Comparison of ENCODE assay signal across 26 cellular contexts in genomic region chr9:111979561-111979960, GRCh38.
DNase-seq lines count a peak whose midpoint lies in the region; ATAC-seq, FAIRE-seq and TF ChIP-seq lines count a peak whose summit lies in the region.
"Had no signal": no experiment of that assay in that cellular context is flagged by ENCODE, and none has a peak within 500 bp of the region (broad histone marks: within the 10 kb centered on the region; RNA-seq: fewer than 3 reads in every experiment).

No MANE protein-coding gene starts in this region.

- FAIRE-seq in RCC 7860 (lab: Jason Lieb, UNC) = peak; percentile 12
- FAIRE-seq: endometrium had no signal

- no peak for TF ChIP-seq CTCF in foreskin keratinocyte (conservative IDR thresholded peaks at IDR 0.05)

- intact Hi-C loops in posterior vena cava (cut with DNase I) = loop anchor here in 1 of 2 donors (10.0 kb wide), 1 partner anchor 55 kb away; no protein-coding TSS in a partner anchor

- H3K27me3 ChIP-seq in foreskin keratinocyte = no peaks in the 10 kb centered on the region
- H3K27me3 ChIP-seq: vagina had no signal

- DNase-seq in DMS53 (lab: John Stamatoyannopoulos, UW) (peak; percentile 17), DMS53 treated with DMSO at 0.1 percent for 48 hours (lab: John Stamatoyannopoulos, UW; ENCODE audit: unreplicated experiment) (no peak), RCC 7860 (ENCODE audit: low spot score) (peak; percentile 62), foreskin keratinocyte (no peak), posterior vena cava (ENCODE audit: low spot score) (peak; percentile 26)
- no peak for DNase-seq in activated CD4-positive, alpha-beta T cell treated with anti-CD3 and anti-CD28 coated beads, Interleukin-2, amount 50 U/mL, for 1 hour
- DNase-seq: activated CD4-positive, alpha-beta T cell treated with anti-CD3 and anti-CD28 coated beads for 36 hours; activated gamma-delta T cell treated with Interleukin-2 at 50 U/mL for 16 hours; activated T-cell treated with anti-CD3 and anti-CD28 coated beads, Interleukin-2, amount 50 U/mL, for 4 hours; CD4-positive, alpha-beta T cell; central memory CD4-positive, alpha-beta T cell; dermis blood vessel endothelial cell; EL; hypothalamus; naive thymus-derived CD4-positive, alpha-beta T cell; NCI-H1105; NCI-H187 treated with DMSO at 0.1 percent for 48 hours; NCI-H526 treated with DMSO at 0.1 percent for 48 hours; T-helper 1 cell had no signal

- H3K4me1 ChIP-seq in foreskin keratinocyte = peaks cover 3% of the 10 kb centered on the region
- H3K4me1 ChIP-seq: vagina had no signal

- no peak overlapping the region for H3K27ac ChIP-seq in foreskin keratinocyte
- H3K27ac ChIP-seq: 22Rv1, RWPE1, thoracic aorta, vagina had no signal

- peak; percentile 40 for ATAC-seq in foreskin keratinocyte
- ATAC-seq in HG02852 (IDR thresholded peaks at IDR 0.05; ENCODE audit: unreplicated experiment) = no peak
- ATAC-seq in HG03095 (IDR thresholded peaks at IDR 0.05; ENCODE audit: unreplicated experiment) = no peak
- ATAC-seq: activated CD4-positive, alpha-beta T cell treated with anti-CD3 and anti-CD28 coated beads for 36 hours; naive thymus-derived CD4-positive, alpha-beta T cell had no signal

Comparison
In these comparisons a context has a peak if more than half of its experiments do, and no peak if none do; other contexts are left out.
1. DNase-seq: peak in DMS53 (single experiment), RCC 7860 (single experiment) and posterior vena cava (single experiment); none in DMS53 treated with DMSO at 0.1 percent for 48 hours (single experiment), foreskin keratinocyte (0 of 2) and activated CD4-positive, alpha-beta T cell treated with anti-CD3 and anti-CD28 coated beads, Interleukin-2, amount 50 U/mL, for 1 hour (single experiment).